In the genomic region with DNA sequence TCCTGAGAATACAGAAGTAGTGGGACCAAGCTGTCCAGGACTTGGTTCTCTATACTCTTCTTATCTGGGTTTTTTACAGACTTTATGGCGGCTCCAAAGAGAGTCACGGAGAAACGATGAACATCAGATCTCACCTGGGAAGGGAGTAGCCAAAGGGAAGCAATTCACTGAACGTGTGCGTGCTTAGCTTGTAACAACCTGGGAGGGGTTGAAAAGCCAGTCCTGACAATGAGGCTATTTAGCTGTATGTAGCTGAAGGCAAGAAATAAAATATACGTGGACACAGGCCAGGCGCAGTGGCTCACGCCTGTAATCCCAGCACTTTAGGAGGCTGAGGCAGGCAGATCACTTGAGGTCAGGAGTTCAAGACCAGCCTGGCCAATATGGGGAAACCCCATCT, we compare ENCODE assay signal across 23 cellular contexts.
"Had no signal": no experiment of that assay in that cellular context is flagged by ENCODE, and none has a peak within 500 bp of the region (broad histone marks: within the 10 kb centered on the region; RNA-seq: fewer than 3 reads in every experiment).

No MANE protein-coding gene starts in this region.

- H3K36me3 ChIP-seq: MG63, SJSA1 had no signal

- H3K27ac ChIP-seq: SJSA1, SK-N-MC had no signal

- ATAC-seq: HepG2 had no signal

- H3K27me3 ChIP-seq: MG63, SJSA1 had no signal

- H3K4me1 ChIP-seq: SJSA1 had no signal

- H3K4me3 ChIP-seq: MG63, SJSA1, SK-N-MC had no signal

- DNase-seq: IMR-90, Karpas-422, KG1, MG63, NCI-H1092, NCI-H1105 treated with DMSO at 0.1 percent for 48 hours, NCI-H1417 treated with DMSO at 0.1 percent for 48 hours, NCI-H187, NCI-H2029, NCI-H2081 treated with DMSO at 0.1 percent for 48 hours, NCI-H2171, NCI-H226, NCI-H446, NCI-H510A, NCI-H524 treated with DMSO at 0.1 percent for 48 hours, NCI-H69, NCI-H774, Right ventricle myocardium superior, RPMI8226, SIG-M5 had no signal

- H3K9me3 ChIP-seq: MG63, SJSA1 had no signal
